28 cellular contexts compared by ENCODE assay signal in genomic region chr2:120155308-120155707, GRCh38.
"Had no signal": no experiment of that assay in that cellular context is flagged by ENCODE, and none has a peak within 500 bp of the region (broad histone marks: within the 10 kb centered on the region; RNA-seq: fewer than 3 reads in every experiment).

No MANE protein-coding gene starts in this region.

- DNase-seq: stimulated activated CD4-positive, alpha-beta T cell treated with anti-CD3 and anti-CD28 coated beads, Interleukin-2, amount 100 ng/mL, for 48 hours; stimulated activated CD4-positive, alpha-beta T cell treated with anti-CD3 and anti-CD28 coated beads, Interleukin-4, amount 100 ng/mL, for 1 hour; stimulated activated CD4-positive, alpha-beta T cell treated with anti-CD3 and anti-CD28 coated beads, Interleukin-4, amount 100 ng/mL, for 24 hours; stimulated activated CD4-positive, alpha-beta T cell treated with anti-CD3 and anti-CD28 coated beads, Interleukin-4, amount 100 ng/mL, for 4 hours; stimulated activated CD8-positive, alpha-beta memory T cell treated with anti-CD3 and anti-CD28 coated beads, Interleukin-4, amount 100 ng/mL, for 48 hours; stimulated activated naive B cell treated with anti-CD40 and anti-IgM and Interleukin-4, amounts not matched to agents 10 μg/mL and 1 μg/mL and 100 μg/mL, for 72 hours; stimulated activated naive CD4-positive, alpha-beta T cell; stimulated activated naive CD4-positive, alpha-beta T cell treated with Interleukin-2 at 50 U/mL for 16 hours; stimulated activated naive CD8-positive, alpha-beta T cell treated with anti-CD3 and anti-CD28 coated beads, Interleukin-15, amount 100 ng/mL, for 72 hours; stimulated activated naive CD8-positive, alpha-beta T cell treated with anti-CD3 and anti-CD28 coated beads, Interleukin-15, Interleukin-2, amounts not matched to agents 100 U/mL and 50 U/mL, for 24 hours; stomach; substantia nigra; testis; thyroid gland; tibial artery; transverse colon; trophoblast cell; upper lobe of left lung; upper lobe of right lung; uterus had no signal

- H3K36me3 ChIP-seq: upper lobe of right lung had no signal

- H3K27ac Mint-ChIP-seq: stimulated activated effector memory CD8-positive, alpha-beta T cell treated with anti-CD3 and anti-CD28 coated beads, Interleukin-12 subunit alpha, Interleukin-12 subunit beta, amount 100 ng/mL, for 72 hours; stimulated activated memory B cell treated with anti-CD40 and anti-IgM and Interleukin-4, amounts not matched to agents 10 μg/mL and 1 μg/mL and 100 μg/mL, for 72 hours; stimulated activated naive B cell treated with anti-CD40 and anti-IgM and Interleukin-4, amounts not matched to agents 10 μg/mL and 1 μg/mL and 100 μg/mL, for 72 hours; stimulated activated naive CD8-positive, alpha-beta T cell treated with anti-CD3 and anti-CD28 coated beads, Interleukin-15, amount 100 ng/mL, for 72 hours; stimulated activated naive CD8-positive, alpha-beta T cell treated with anti-CD3 and anti-CD28 coated beads, Interleukin-15, Interleukin-2, amounts not matched to agents 100 ng/mL and 50 ng/mL, for 24 hours; type B pancreatic cell had no signal

- H3K4me3 Mint-ChIP-seq: stimulated activated effector memory CD8-positive, alpha-beta T cell treated with anti-CD3 and anti-CD28 coated beads, Interleukin-12 subunit alpha, Interleukin-12 subunit beta, amount 100 ng/mL, for 72 hours; stimulated activated memory B cell treated with anti-CD40 and anti-IgM and Interleukin-4, amounts not matched to agents 10 μg/mL and 1 μg/mL and 100 μg/mL, for 72 hours; stimulated activated naive B cell treated with anti-CD40 and anti-IgM and Interleukin-4, amounts not matched to agents 10 μg/mL and 1 μg/mL and 100 μg/mL, for 72 hours; stimulated activated naive CD8-positive, alpha-beta T cell treated with anti-CD3 and anti-CD28 coated beads, Interleukin-15, amount 100 ng/mL, for 72 hours; stimulated activated naive CD8-positive, alpha-beta T cell treated with anti-CD3 and anti-CD28 coated beads, Interleukin-15, Interleukin-2, amounts not matched to agents 100 ng/mL and 50 ng/mL, for 24 hours; type B pancreatic cell had no signal

- H3K4me1 ChIP-seq: stomach, suprapubic skin, testis, thyroid gland, tibial artery, tibial nerve, transverse colon, upper lobe of left lung, upper lobe of right lung, uterus, vagina had no signal

- H3K4me3 ChIP-seq: stomach, suprapubic skin, testis, thoracic aorta, thyroid gland, tibial artery, tibial nerve, transverse colon, upper lobe of left lung, upper lobe of right lung, uterus, vagina had no signal

- ATAC-seq: stimulated activated effector memory CD8-positive, alpha-beta T cell treated with anti-CD3 and anti-CD28 coated beads, Interleukin-12 subunit alpha, Interleukin-12 subunit beta, amount 100 ng/mL, for 72 hours; stimulated activated memory B cell treated with anti-CD40 and anti-IgM and Interleukin-4, amounts not matched to agents 10 μg/mL and 1 μg/mL and 100 μg/mL, for 72 hours; stimulated activated naive B cell treated with anti-CD40 and anti-IgM and Interleukin-4, amounts not matched to agents 10 μg/mL and 1 μg/mL and 100 μg/mL, for 72 hours; stimulated activated naive CD8-positive, alpha-beta T cell treated with anti-CD3 and anti-CD28 coated beads, Interleukin-15, amount 100 ng/mL, for 72 hours; stimulated activated naive CD8-positive, alpha-beta T cell treated with anti-CD3 and anti-CD28 coated beads, Interleukin-15, Interleukin-2, amounts not matched to agents 100 U/mL and 50 U/mL, for 24 hours had no signal

- H3K9me3 ChIP-seq: testis, thyroid gland, uterus had no signal

- H3K36me3 Mint-ChIP-seq: stimulated activated effector memory CD8-positive, alpha-beta T cell treated with anti-CD3 and anti-CD28 coated beads, Interleukin-12 subunit alpha, Interleukin-12 subunit beta, amount 100 ng/mL, for 72 hours had no signal

- H3K27ac ChIP-seq: stomach, suprapubic skin, testis, thoracic aorta, thyroid gland, tibial artery, tibial nerve, transverse colon, upper lobe of left lung, upper lobe of right lung, uterus, vagina had no signal

- H3K27me3 Mint-ChIP-seq: stimulated activated memory B cell treated with anti-CD40 and anti-IgM and Interleukin-4, amounts not matched to agents 10 μg/mL and 1 μg/mL and 100 μg/mL, for 72 hours; stimulated activated naive B cell treated with anti-CD40 and anti-IgM and Interleukin-4, amounts not matched to agents 10 μg/mL and 1 μg/mL and 100 μg/mL, for 72 hours; stimulated activated naive CD8-positive, alpha-beta T cell treated with anti-CD3 and anti-CD28 coated beads, Interleukin-15, amount 100 ng/mL, for 72 hours; stimulated activated naive CD8-positive, alpha-beta T cell treated with anti-CD3 and anti-CD28 coated beads, Interleukin-15, Interleukin-2, amounts not matched to agents 100 ng/mL and 50 ng/mL, for 24 hours; type B pancreatic cell had no signal

- H3K4me1 Mint-ChIP-seq: stimulated activated effector memory CD8-positive, alpha-beta T cell treated with anti-CD3 and anti-CD28 coated beads, Interleukin-12 subunit alpha, Interleukin-12 subunit beta, amount 100 ng/mL, for 72 hours; stimulated activated memory B cell treated with anti-CD40 and anti-IgM and Interleukin-4, amounts not matched to agents 10 μg/mL and 1 μg/mL and 100 μg/mL, for 72 hours; stimulated activated naive B cell treated with anti-CD40 and anti-IgM and Interleukin-4, amounts not matched to agents 10 μg/mL and 1 μg/mL and 100 μg/mL, for 72 hours; stimulated activated naive CD8-positive, alpha-beta T cell treated with anti-CD3 and anti-CD28 coated beads, Interleukin-15, amount 100 ng/mL, for 72 hours had no signal
